26 cellular contexts compared by ENCODE assay signal in the genomic region with DNA sequence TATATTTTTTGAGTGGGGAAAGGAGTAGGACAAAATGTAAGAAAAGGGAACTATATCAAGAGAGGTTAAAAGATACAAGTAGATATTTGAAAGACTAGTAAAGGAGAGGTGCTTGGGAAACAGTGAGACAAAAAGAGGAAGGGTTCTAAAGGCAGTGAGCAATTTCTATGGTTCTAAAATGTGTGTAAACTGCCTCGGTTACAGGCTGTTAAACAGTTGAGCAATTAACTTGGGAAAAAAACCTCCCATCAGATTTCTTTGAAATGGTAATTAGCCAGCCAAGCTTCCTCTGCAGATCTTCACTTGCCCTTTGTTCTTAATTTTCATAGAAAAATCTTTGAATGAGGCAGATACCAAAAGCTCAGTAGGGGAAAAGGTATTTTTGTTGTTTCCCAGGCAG.
DNase-seq lines count a peak whose midpoint lies in the region; ATAC-seq, FAIRE-seq and TF ChIP-seq lines count a peak whose summit lies in the region.
"Had no signal": no experiment of that assay in that cellular context is flagged by ENCODE, and none has a peak within 500 bp of the region (broad histone marks: within the 10 kb centered on the region; RNA-seq: fewer than 3 reads in every experiment).

No MANE protein-coding gene starts in this region.

- H3K27me3 ChIP-seq in neural progenitor cell: no peaks in the 10 kb centered on the region
- H3K27me3 ChIP-seq: BE2C, upper lobe of left lung had no signal

- peak overlapping the region; percentile 44 for H3K4me2 ChIP-seq in neural progenitor cell
- H3K4me2 ChIP-seq: SK-N-SH had no signal

- H3K4me1 Mint-ChIP-seq in WTC11 (peaks cover 34% of the 10 kb centered on the region), neural progenitor cell (peaks cover 14% of the 10 kb centered on the region)

- ATAC-seq in HG02798 (IDR thresholded peaks at IDR 0.05; ENCODE audit: poor library complexity, unreplicated experiment): peak; percentile 54
- ATAC-seq in WTC11: peak; percentile 71
- ATAC-seq in GM19463 (IDR thresholded peaks at IDR 0.05; ENCODE audit: unreplicated experiment): no peak
- ATAC-seq in GM19023 (IDR thresholded peaks at IDR 0.05; ENCODE audit: unreplicated experiment): no peak
- ATAC-seq: activated T-cell treated with anti-CD3 and anti-CD28 coated beads, Interleukin-2, amount 50 U/mL, for 72 hours; lower lobe of right lung had no signal

- H3K27me3 Mint-ChIP-seq in WTC11 (ENCODE audit: low read depth) (peaks cover 15% of the 10 kb centered on the region), neural progenitor cell (ENCODE audit: insufficient read depth, low read depth) (no peaks in the 10 kb centered on the region)
- H3K27me3 Mint-ChIP-seq: activated naive CD8-positive, alpha-beta T cell had no signal

- POLR2A ChIA-PET in WTC11 (lab: Charles Lee): no interaction called here

- no peaks in the 10 kb centered on the region for H4K20me1 ChIP-seq in neural progenitor cell (ENCODE audit: low read depth)

- no peak overlapping the region for H3K9ac ChIP-seq in neural progenitor cell
- H3K9ac ChIP-seq: SK-N-SH had no signal

- H3K36me3 Mint-ChIP-seq in WTC11 (peaks cover 43% of the 10 kb centered on the region), neural progenitor cell (peaks cover 1% of the 10 kb centered on the region)
- H3K36me3 Mint-ChIP-seq: activated naive CD8-positive, alpha-beta T cell had no signal

- H3K9me3 ChIP-seq in neural progenitor cell (ENCODE audit: low read depth): peaks cover 13% of the 10 kb centered on the region
- H3K9me3 ChIP-seq: BE2C, Caco-2, lower lobe of right lung, SK-N-SH had no signal

- H2AFZ ChIP-seq in neural progenitor cell (replicated peaks): peak overlapping the region; percentile 62

- FAIRE-seq in D721Med (lab: Jason Lieb, UNC): no peak
- FAIRE-seq: astrocyte, H54, HTR-8/SVneo had no signal

- peak overlapping the region; percentile 74 for H3K27ac Mint-ChIP-seq in WTC11
- peak overlapping the region; percentile 68 for H3K27ac Mint-ChIP-seq in neural progenitor cell
- H3K27ac Mint-ChIP-seq: activated naive CD8-positive, alpha-beta T cell; activated T-cell treated with anti-CD3 and anti-CD28 coated beads, Interleukin-2, amount 50 U/mL, for 72 hours had no signal

- peaks cover 10% of the 10 kb centered on the region for H3K36me3 ChIP-seq in neural progenitor cell
- H3K36me3 ChIP-seq: BE2C, lower lobe of right lung, upper lobe of left lung had no signal

- H3K79me2 ChIP-seq in neural progenitor cell (ENCODE audit: low read depth): no peaks in the 10 kb centered on the region

- H3K4me3 ChIP-seq in neural progenitor cell: no peak overlapping the region
- H3K4me3 ChIP-seq: lower lobe of right lung, upper lobe of left lung had no signal

- peaks cover 21% of the 10 kb centered on the region for H3K4me1 ChIP-seq in neural progenitor cell
- H3K4me1 ChIP-seq: BE2C, Caco-2, lower lobe of right lung, upper lobe of left lung had no signal

- no peak for TF ChIP-seq CTCF in WTC11 (IDR thresholded peaks at IDR 0.05)
- TF ChIP-seq CTCF in neural progenitor cell (IDR thresholded peaks at IDR 0.05): no peak
- TF ChIP-seq CTCF in D721Med (IDR thresholded peaks at IDR 0.05; ENCODE audit: insufficient read depth, missing control alignments): no peak

- DNase-seq in MV-4-11 (lab: John Stamatoyannopoulos, UW): peak; percentile 93
- DNase-seq in WTC11 (ENCODE audit: low spot score): no peak
- DNase-seq in neural progenitor cell (ENCODE audit: low spot score): peak; percentile 43
- DNase-seq in D721Med (ENCODE audit: insufficient read length, low spot score): no peak
- DNase-seq: activated CD4-positive, alpha-beta T cell treated with anti-CD3 and anti-CD28 coated beads for 1 hour; activated CD8-positive, alpha-beta memory T cell treated with anti-CD3 and anti-CD28 coated beads for 24 hours; activated T-cell treated with anti-CD3 and anti-CD28 coated beads, Interleukin-2, amount 50 U/mL, for 72 hours; BE2C; Caco-2; EL; foreskin fibroblast; islet precursor cell; lower lobe of right lung; NCI-H1436 treated with DMSO at 0.1 percent for 48 hours; NCI-H82; occipital lobe; SK-N-SH; upper lobe of left lung had no signal

- CTCF ChIA-PET in WTC11 (lab: Charles Lee): no interaction called here

- peak overlapping the region; percentile 33; the same call in 1 of the 2 replicates for H3K4me3 Mint-ChIP-seq in WTC11
- H3K4me3 Mint-ChIP-seq in neural progenitor cell: no peak overlapping the region
- H3K4me3 Mint-ChIP-seq: activated naive CD8-positive, alpha-beta T cell; activated T-cell treated with anti-CD3 and anti-CD28 coated beads, Interleukin-2, amount 50 U/mL, for 72 hours had no signal

- H3K9me3 Mint-ChIP-seq in WTC11 (peaks cover 51% of the 10 kb centered on the region), neural progenitor cell (peaks cover 13% of the 10 kb centered on the region)

- H3K27ac ChIP-seq in neural progenitor cell: peak overlapping the region; percentile 84
- H3K27ac ChIP-seq: epithelial cell of prostate, lower lobe of right lung, upper lobe of left lung had no signal

- H3F3A ChIP-seq in neural progenitor cell (ENCODE audit: low read depth): peaks cover 5% of the 10 kb centered on the region

TF ChIP-seq in WTC11, 78 proteins besides CTCF, POLR2A, EP300 and RAD21 (continues in another document):
- TF ChIP-seq ATF1 (CRISPR knock-in tag; IDR thresholded peaks at IDR 0.05) (no peak), EMX1 (CRISPR knock-in tag; IDR thresholded peaks at IDR 0.05) (no peak), TEAD1 (CRISPR knock-in tag; IDR thresholded peaks at IDR 0.05) (no peak), NFATC4 (CRISPR knock-in tag; IDR thresholded peaks at IDR 0.05) (no peak)
- TF ChIP-seq, protein P1, sequence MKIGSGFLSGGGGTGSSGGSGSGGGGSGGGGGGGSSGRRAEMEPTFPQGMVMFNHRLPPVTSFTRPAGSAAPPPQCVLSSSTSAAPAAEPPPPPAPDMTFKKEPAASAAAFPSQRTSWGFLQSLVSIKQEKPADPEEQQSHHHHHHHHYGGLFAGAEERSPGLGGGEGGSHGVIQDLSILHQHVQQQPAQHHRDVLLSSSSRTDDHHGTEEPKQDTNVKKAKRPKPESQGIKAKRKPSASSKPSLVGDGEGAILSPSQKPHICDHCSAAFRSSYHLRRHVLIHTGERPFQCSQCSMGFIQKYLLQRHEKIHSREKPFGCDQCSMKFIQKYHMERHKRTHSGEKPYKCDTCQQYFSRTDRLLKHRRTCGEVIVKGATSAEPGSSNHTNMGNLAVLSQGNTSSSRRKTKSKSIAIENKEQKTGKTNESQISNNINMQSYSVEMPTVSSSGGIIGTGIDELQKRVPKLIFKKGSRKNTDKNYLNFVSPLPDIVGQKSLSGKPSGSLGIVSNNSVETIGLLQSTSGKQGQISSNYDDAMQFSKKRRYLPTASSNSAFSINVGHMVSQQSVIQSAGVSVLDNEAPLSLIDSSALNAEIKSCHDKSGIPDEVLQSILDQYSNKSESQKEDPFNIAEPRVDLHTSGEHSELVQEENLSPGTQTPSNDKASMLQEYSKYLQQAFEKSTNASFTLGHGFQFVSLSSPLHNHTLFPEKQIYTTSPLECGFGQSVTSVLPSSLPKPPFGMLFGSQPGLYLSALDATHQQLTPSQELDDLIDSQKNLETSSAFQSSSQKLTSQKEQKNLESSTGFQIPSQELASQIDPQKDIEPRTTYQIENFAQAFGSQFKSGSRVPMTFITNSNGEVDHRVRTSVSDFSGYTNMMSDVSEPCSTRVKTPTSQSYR (CRISPR knock-in tag; IDR thresholded peaks at IDR 0.05): no peak
- TF ChIP-seq, protein P2, sequence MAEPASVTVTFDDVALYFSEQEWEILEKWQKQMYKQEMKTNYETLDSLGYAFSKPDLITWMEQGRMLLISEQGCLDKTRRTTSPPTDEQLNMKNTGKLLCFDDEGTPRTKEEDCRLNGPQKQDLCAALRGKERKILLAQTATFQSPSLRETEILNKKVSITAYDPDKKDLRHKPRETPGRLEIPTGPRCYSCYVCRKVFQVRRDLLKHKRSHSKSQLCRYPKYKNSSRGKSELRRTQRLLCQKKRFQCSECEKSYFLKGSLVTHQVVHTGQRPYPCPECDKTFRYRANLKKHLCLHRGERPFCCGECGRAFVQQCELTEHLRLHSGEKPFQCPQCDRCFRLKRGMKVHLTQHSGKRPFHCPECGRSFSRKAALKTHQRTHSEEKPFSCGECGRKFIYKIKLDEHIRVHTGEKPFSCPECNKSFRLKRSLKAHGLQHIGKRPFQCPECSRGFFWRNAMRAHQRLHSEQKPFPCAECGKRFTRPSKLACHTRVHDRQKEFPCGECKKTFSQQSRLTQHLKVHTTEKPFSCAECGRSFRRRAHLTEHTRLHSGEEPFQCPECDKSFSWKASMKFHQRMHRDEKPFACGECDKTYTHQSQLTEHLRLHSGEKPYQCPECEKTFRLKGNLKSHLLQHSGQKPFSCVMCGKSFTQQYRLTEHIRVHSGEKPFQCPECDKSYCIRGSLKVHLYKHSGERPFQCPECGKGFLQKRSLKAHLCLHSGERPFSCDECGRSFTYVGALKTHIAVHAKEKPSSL (CRISPR knock-in tag; conservative IDR thresholded peaks at IDR 0.05): no peak
- TF ChIP-seq, protein P3, sequence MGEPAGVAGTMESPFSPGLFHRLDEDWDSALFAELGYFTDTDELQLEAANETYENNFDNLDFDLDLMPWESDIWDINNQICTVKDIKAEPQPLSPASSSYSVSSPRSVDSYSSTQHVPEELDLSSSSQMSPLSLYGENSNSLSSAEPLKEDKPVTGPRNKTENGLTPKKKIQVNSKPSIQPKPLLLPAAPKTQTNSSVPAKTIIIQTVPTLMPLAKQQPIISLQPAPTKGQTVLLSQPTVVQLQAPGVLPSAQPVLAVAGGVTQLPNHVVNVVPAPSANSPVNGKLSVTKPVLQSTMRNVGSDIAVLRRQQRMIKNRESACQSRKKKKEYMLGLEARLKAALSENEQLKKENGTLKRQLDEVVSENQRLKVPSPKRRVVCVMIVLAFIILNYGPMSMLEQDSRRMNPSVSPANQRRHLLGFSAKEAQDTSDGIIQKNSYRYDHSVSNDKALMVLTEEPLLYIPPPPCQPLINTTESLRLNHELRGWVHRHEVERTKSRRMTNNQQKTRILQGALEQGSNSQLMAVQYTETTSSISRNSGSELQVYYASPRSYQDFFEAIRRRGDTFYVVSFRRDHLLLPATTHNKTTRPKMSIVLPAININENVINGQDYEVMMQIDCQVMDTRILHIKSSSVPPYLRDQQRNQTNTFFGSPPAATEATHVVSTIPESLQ (CRISPR knock-in tag; IDR thresholded peaks at IDR 0.05): no peak
- TF ChIP-seq, protein P4, sequence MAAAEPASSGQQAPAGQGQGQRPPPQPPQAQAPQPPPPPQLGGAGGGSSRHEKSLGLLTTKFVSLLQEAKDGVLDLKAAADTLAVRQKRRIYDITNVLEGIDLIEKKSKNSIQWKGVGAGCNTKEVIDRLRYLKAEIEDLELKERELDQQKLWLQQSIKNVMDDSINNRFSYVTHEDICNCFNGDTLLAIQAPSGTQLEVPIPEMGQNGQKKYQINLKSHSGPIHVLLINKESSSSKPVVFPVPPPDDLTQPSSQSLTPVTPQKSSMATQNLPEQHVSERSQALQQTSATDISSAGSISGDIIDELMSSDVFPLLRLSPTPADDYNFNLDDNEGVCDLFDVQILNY (CRISPR knock-in tag; IDR thresholded peaks at IDR 0.05): no peak
- TF ChIP-seq, protein P5, sequence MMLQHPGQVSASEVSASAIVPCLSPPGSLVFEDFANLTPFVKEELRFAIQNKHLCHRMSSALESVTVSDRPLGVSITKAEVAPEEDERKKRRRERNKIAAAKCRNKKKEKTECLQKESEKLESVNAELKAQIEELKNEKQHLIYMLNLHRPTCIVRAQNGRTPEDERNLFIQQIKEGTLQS (CRISPR knock-in tag; conservative IDR thresholded peaks at IDR 0.05): no peak

Comparison
In these comparisons a context has a peak if more than half of its experiments do, and no peak if none do; other contexts are left out.
1. ATAC-seq: peak in HG02798 (single experiment) and WTC11 (single experiment); none in GM19463 (single experiment) and GM19023 (single experiment).
2. DNase-seq: peak in MV-4-11 (single experiment) and neural progenitor cell (single experiment); none in WTC11 (single experiment) and D721Med (single experiment).